1 cellular context compared by ENCODE assay signal in the genomic region with DNA sequence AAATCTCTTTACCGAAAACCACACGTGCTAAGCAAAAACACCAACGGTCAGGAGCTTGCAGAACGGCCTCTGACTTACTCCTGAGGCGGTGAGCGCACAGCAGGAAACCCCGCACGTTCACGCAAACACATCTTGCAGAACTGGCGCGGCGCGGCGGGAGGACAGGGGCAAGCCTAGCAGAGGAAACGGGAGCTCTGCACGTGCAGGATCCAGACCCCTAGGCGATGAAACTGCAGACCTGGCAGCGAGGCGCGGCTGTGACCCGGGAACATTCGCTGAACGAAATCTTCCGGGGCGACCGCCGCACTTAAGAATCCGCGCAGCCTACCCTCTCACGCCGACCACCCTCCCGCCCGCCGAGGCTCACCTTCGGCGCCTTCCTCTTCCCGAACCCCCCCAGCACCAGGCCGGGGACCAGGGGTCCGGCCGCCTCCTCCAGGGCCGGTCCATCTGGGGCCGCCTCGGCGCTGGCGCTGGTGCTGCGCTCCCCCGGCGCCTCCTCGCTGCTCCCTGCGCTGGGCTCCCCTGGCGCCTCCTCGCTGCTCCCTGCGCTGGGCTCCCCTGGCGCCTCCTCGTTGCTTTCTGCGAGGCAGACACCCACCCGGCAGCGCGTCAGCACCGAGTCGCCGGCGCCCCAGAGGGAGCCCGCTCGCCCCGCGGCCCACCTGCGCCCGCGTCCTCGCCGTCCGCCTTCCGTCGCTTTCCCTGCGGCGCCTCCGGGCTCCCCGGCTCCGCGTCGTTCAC.
TF ChIP-seq lines count a peak whose summit lies in the region.

No MANE protein-coding gene starts in this region.

TF ChIP-seq in neural cell, 6 proteins besides CTCF, POLR2A, EP300 and RAD21 (continued from another document):
- TF ChIP-seq, protein P1, sequence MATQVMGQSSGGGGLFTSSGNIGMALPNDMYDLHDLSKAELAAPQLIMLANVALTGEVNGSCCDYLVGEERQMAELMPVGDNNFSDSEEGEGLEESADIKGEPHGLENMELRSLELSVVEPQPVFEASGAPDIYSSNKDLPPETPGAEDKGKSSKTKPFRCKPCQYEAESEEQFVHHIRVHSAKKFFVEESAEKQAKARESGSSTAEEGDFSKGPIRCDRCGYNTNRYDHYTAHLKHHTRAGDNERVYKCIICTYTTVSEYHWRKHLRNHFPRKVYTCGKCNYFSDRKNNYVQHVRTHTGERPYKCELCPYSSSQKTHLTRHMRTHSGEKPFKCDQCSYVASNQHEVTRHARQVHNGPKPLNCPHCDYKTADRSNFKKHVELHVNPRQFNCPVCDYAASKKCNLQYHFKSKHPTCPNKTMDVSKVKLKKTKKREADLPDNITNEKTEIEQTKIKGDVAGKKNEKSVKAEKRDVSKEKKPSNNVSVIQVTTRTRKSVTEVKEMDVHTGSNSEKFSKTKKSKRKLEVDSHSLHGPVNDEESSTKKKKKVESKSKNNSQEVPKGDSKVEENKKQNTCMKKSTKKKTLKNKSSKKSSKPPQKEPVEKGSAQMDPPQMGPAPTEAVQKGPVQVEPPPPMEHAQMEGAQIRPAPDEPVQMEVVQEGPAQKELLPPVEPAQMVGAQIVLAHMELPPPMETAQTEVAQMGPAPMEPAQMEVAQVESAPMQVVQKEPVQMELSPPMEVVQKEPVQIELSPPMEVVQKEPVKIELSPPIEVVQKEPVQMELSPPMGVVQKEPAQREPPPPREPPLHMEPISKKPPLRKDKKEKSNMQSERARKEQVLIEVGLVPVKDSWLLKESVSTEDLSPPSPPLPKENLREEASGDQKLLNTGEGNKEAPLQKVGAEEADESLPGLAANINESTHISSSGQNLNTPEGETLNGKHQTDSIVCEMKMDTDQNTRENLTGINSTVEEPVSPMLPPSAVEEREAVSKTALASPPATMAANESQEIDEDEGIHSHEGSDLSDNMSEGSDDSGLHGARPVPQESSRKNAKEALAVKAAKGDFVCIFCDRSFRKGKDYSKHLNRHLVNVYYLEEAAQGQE (IDR thresholded peaks at IDR 0.05; ENCODE audit: borderline replicate concordance): no peak
- TF ChIP-seq EZH2 (IDR thresholded peaks at IDR 0.05; ENCODE audit: borderline replicate concordance, insufficient read depth, low read length, poor library complexity, severe bottlenecking) (no peak), TAF1 (IDR thresholded peaks at IDR 0.05; ENCODE audit: low read depth) (no peak), MXI1 (conservative IDR thresholded peaks at IDR 0.05; ENCODE audit: poor library complexity, severe bottlenecking) (no peak), SMC3 (conservative IDR thresholded peaks at IDR 0.05; ENCODE audit: poor library complexity) (no peak)
